In genomic region chr4:123419885-123420743, GRCh38 we compare ENCODE assay signal across 18 cellular contexts. TPM values are rescaled to one million over a fixed set of nuclear protein-coding genes. Genes with fewer than 3 reads are reported as not detected.
DNase-seq lines count a peak whose midpoint lies in the region; ATAC-seq and TF ChIP-seq lines count a peak whose summit lies in the region.
"Had no signal": no experiment of that assay in that cellular context is flagged by ENCODE, and none has a peak within 500 bp of the region (broad histone marks: within the 10 kb centered on the region; RNA-seq: fewer than 3 reads in every experiment).

No MANE protein-coding gene starts in this region.

- TF ChIP-seq CTCF in nephron progenitor cell (IDR thresholded peaks at IDR 0.05) (no peak), suprapubic skin (IDR thresholded peaks at IDR 0.05) (no peak), GM13977 (IDR thresholded peaks at IDR 0.05; ENCODE audit: extremely low read depth, insufficient read depth, missing control alignments) (no peak)

- no peaks in the 10 kb centered on the region for H3K27me3 ChIP-seq in HUES64 (ENCODE audit: insufficient read depth, low read length)
- H3K27me3 ChIP-seq in suprapubic skin, result no peaks in the 10 kb centered on the region

- peaks cover 73% of the 10 kb centered on the region for H3K4me1 Mint-ChIP-seq in activated CD4-positive, alpha-beta T cell treated with anti-CD3 and anti-CD28 coated beads for 36 hours
- H3K4me1 Mint-ChIP-seq in activated T-helper 17 cell treated with anti-CD3 and anti-CD28 coated beads, Interleukin-2, amount 50 U/mL, for 72 hours, result peaks cover 16% of the 10 kb centered on the region
- H3K4me1 Mint-ChIP-seq in nephron progenitor cell, result peaks cover 56% of the 10 kb centered on the region

- H3K36me3 ChIP-seq in HUES64 (ENCODE audit: insufficient read depth, low read length) (no peaks in the 10 kb centered on the region), suprapubic skin (no peaks in the 10 kb centered on the region)

- TF ChIP-seq POLR2A in suprapubic skin (IDR thresholded peaks at IDR 0.05), result no peak

- H3K9me3 ChIP-seq in HUES64 (ENCODE audit: insufficient read depth, low read depth, low read length) (no peaks in the 10 kb centered on the region), suprapubic skin (no peaks in the 10 kb centered on the region)
- H3K9me3 ChIP-seq: SK-N-SH had no signal

- H3K4me1 ChIP-seq in HUES64 (ENCODE audit: insufficient read depth, low read length) (peaks cover 39% of the 10 kb centered on the region), suprapubic skin (peaks cover 8% of the 10 kb centered on the region)

- 94% methylated on average over 17 of the region's 17 CpGs for WGBS in HUES64
- 91% methylated on average over 17 of the region's 17 CpGs for WGBS in suprapubic skin

- no peak overlapping the region for H3K9ac ChIP-seq in HUES64 (ENCODE audit: low read depth, low read length)
- H3K9ac ChIP-seq: SK-N-SH had no signal

- H3K4me3 ChIP-seq in HUES64 (ENCODE audit: low read length) (no peak overlapping the region), suprapubic skin (no peak overlapping the region)

- ATAC-seq in activated CD4-positive, alpha-beta T cell treated with anti-CD3 and anti-CD28 coated beads for 36 hours, result peak; percentile 60
- peak; percentile 67 for ATAC-seq in activated T-helper 17 cell treated with anti-CD3 and anti-CD28 coated beads, Interleukin-2, amount 50 U/mL, for 72 hours (replicated peaks)
- ATAC-seq: right cardiac atrium had no signal

- CTCF ChIA-PET in activated CD4-positive, alpha-beta T cell treated with anti-CD3 and anti-CD28 coated beads for 36 hours (lab: Charles Lee), result interaction anchor here (0.8 to 1.3 kb wide), 3 partner anchors 20 to 251 kb away, joined by 3 to 4 read pairs (median 3); no protein-coding TSS in a partner anchor

- no peak for TF ChIP-seq EP300 in suprapubic skin (IDR thresholded peaks at IDR 0.05)

- H3K27me3 Mint-ChIP-seq in activated CD4-positive, alpha-beta T cell treated with anti-CD3 and anti-CD28 coated beads for 36 hours, result peaks cover 2% of the 10 kb centered on the region
- no peaks in the 10 kb centered on the region for H3K27me3 Mint-ChIP-seq in activated T-helper 17 cell treated with anti-CD3 and anti-CD28 coated beads, Interleukin-2, amount 50 U/mL, for 72 hours
- H3K27me3 Mint-ChIP-seq in nephron progenitor cell (ENCODE audit: low read depth, poor library complexity), result no peaks in the 10 kb centered on the region
- H3K27me3 Mint-ChIP-seq: CD4-positive, alpha-beta T cell had no signal

- peak overlapping the region; percentile 54 for H3K4me3 Mint-ChIP-seq in activated CD4-positive, alpha-beta T cell treated with anti-CD3 and anti-CD28 coated beads for 36 hours
- H3K4me3 Mint-ChIP-seq in activated T-helper 17 cell treated with anti-CD3 and anti-CD28 coated beads, Interleukin-2, amount 50 U/mL, for 72 hours, result peak overlapping the region; percentile 75
- no peak overlapping the region for H3K4me3 Mint-ChIP-seq in nephron progenitor cell
- H3K4me3 Mint-ChIP-seq: CD4-positive, alpha-beta T cell had no signal

- peak overlapping the region; percentile 97 for H3K27ac Mint-ChIP-seq in activated CD4-positive, alpha-beta T cell treated with anti-CD3 and anti-CD28 coated beads for 36 hours
- peak overlapping the region; percentile 93 for H3K27ac Mint-ChIP-seq in activated T-helper 17 cell treated with anti-CD3 and anti-CD28 coated beads, Interleukin-2, amount 50 U/mL, for 72 hours
- H3K27ac Mint-ChIP-seq in nephron progenitor cell, result peak overlapping the region; percentile 89
- H3K27ac Mint-ChIP-seq: CD4-positive, alpha-beta T cell had no signal

- POLR2A ChIA-PET in activated CD4-positive, alpha-beta T cell treated with anti-CD3 and anti-CD28 coated beads for 36 hours (lab: Charles Lee), result interaction anchor here (0.6 to 1.8 kb wide), 2 partner anchors 21 to 23 kb away, joined by 4 to 10 read pairs; partner anchors contain the start of gene SPRY1

- intact Hi-C loops in activated CD4-positive, alpha-beta T cell treated with anti-CD3 and anti-CD28 coated beads for 36 hours (cut with DNase I, micrococcal nuclease), result loop anchor here (2.0 to 5.0 kb wide), 3 partner anchors 21 to 252 kb away; no protein-coding TSS in a partner anchor

- in situ Hi-C loops in GM13977 (cut with MboI; ENCODE audit: low pct_unique_long_range_greater_than_20kb, low sequenced_read_pairs, unreplicated experiment), result no loop called here

- no peak for DNase-seq in activated CD4-positive, alpha-beta T cell treated with anti-CD3 and anti-CD28 coated beads for 36 hours
- DNase-seq in activated CD4-positive, alpha-beta T cell treated with anti-CD3 and anti-CD28 coated beads, Interleukin-2, amount 50 U/mL, for 4 hours, result no peak
- no peak for DNase-seq in nephron progenitor cell
- DNase-seq in suprapubic skin (ENCODE audit: low spot score in 2 of 2), result no peak
- DNase-seq in GM13977 (ENCODE audit: low spot score), result no peak
- no peak for DNase-seq in SKM-1 treated with dmso at 0.1 percent for 144 hours (lab: John Stamatoyannopoulos, UW; ENCODE audit: unreplicated experiment)
- DNase-seq: ACHN; caudate nucleus; CD4-positive, alpha-beta T cell; effector memory CD4-positive, alpha-beta T cell; kidney glomerular epithelial cell; nucleus accumbens; OCI-M1; right cardiac atrium; SK-N-SH; substantia nigra had no signal

- H3K27ac ChIP-seq in HUES64 (ENCODE audit: low read depth, low read length) (peak overlapping the region; percentile 93), suprapubic skin (no peak overlapping the region)

- no peaks in the 10 kb centered on the region for H3K9me3 Mint-ChIP-seq in activated CD4-positive, alpha-beta T cell treated with anti-CD3 and anti-CD28 coated beads for 36 hours (ENCODE audit: low read depth)
- H3K9me3 Mint-ChIP-seq in activated T-helper 17 cell treated with anti-CD3 and anti-CD28 coated beads, Interleukin-2, amount 50 U/mL, for 72 hours, result no peaks in the 10 kb centered on the region
- H3K9me3 Mint-ChIP-seq in nephron progenitor cell, result peaks cover 15% of the 10 kb centered on the region
- H3K9me3 Mint-ChIP-seq: CD4-positive, alpha-beta T cell had no signal

- H3K36me3 Mint-ChIP-seq in activated CD4-positive, alpha-beta T cell treated with anti-CD3 and anti-CD28 coated beads for 36 hours (ENCODE audit: low read depth), result no peaks in the 10 kb centered on the region
- no peaks in the 10 kb centered on the region for H3K36me3 Mint-ChIP-seq in activated T-helper 17 cell treated with anti-CD3 and anti-CD28 coated beads, Interleukin-2, amount 50 U/mL, for 72 hours (ENCODE audit: low read depth)
- peaks cover 19% of the 10 kb centered on the region for H3K36me3 Mint-ChIP-seq in nephron progenitor cell (ENCODE audit: low read depth)

RNA-seq across cellular contexts. Expression of gene SPRY1, which starts 23.5 kb away (rescaled TPM):
- 10 to 100 TPM; 51.2 to 52.0 TPM for total RNA-seq in activated CD4-positive, alpha-beta T cell treated with anti-CD3 and anti-CD28 coated beads for 36 hours
- 45.8 TPM for polyA plus RNA-seq in HUES64 (2013, experiment 1 of 2)
- polyA plus RNA-seq in HUES64 (2013, experiment 2 of 2), result 70.2 TPM
- 10 to 100 TPM in 1 of 2 donors, 1 to 10 TPM in 1; 9.8 to 76.0 TPM for total RNA-seq in activated T-helper 17 cell treated with anti-CD3 and anti-CD28 coated beads, Interleukin-2, amount 50 U/mL, for 72 hours
- 100 to 1,000 TPM; 113 to 381 (median 206) TPM for total RNA-seq in suprapubic skin
